17 cellular contexts compared by ENCODE assay signal in genomic region chr15:101411085-101411484, GRCh38.
DNase-seq lines count a peak whose midpoint lies in the region; ATAC-seq and TF ChIP-seq lines count a peak whose summit lies in the region.
"Had no signal": no experiment of that assay in that cellular context is flagged by ENCODE, and none has a peak within 500 bp of the region (broad histone marks: within the 10 kb centered on the region; RNA-seq: fewer than 3 reads in every experiment).

No MANE protein-coding gene starts in this region.

- H3K27me3 Mint-ChIP-seq in stimulated activated naive CD8-positive, alpha-beta T cell treated with anti-CD3 and anti-CD28 coated beads, Interleukin-15, Interleukin-2, amounts not matched to agents 100 ng/mL and 50 ng/mL, for 24 hours: peaks cover 10% of the 10 kb centered on the region
- peaks cover 19% of the 10 kb centered on the region for H3K27me3 Mint-ChIP-seq in osteocyte (ENCODE audit: unreplicated experiment)
- peaks cover 4% of the 10 kb centered on the region for H3K27me3 Mint-ChIP-seq in glutamatergic neuron (ENCODE audit: unreplicated experiment)
- H3K27me3 Mint-ChIP-seq in activated T-helper 1 cell treated with anti-CD3 and anti-CD28 coated beads, Interleukin-12 subunit alpha, Interleukin-12 subunit beta, Interleukin-2, Interleukin-4 antibody, amounts not matched to agents 30 ng/mL and 10 ng/mL and 1 ng/mL, durations not matched to agents 14 hours and 24 hours and 36 hours (ENCODE audit: insufficient read depth): peaks cover 12% of the 10 kb centered on the region

- TF ChIP-seq CTCF in coronary artery (IDR thresholded peaks at IDR 0.05): no peak
- TF ChIP-seq CTCF in osteocyte (IDR thresholded peaks at IDR 0.05): no peak
- no peak for TF ChIP-seq CTCF in upper lobe of right lung (IDR thresholded peaks at IDR 0.05)
- TF ChIP-seq CTCF in glutamatergic neuron (IDR thresholded peaks at IDR 0.05; ENCODE audit: partially characterized antibody, unreplicated experiment): no peak

- peak overlapping the region; percentile 15 for H3K27ac Mint-ChIP-seq in stimulated activated naive CD8-positive, alpha-beta T cell treated with anti-CD3 and anti-CD28 coated beads, Interleukin-15, Interleukin-2, amounts not matched to agents 100 ng/mL and 50 ng/mL, for 24 hours
- H3K27ac Mint-ChIP-seq in osteocyte (ENCODE audit: unreplicated experiment) (no peak overlapping the region), glutamatergic neuron (ENCODE audit: unreplicated experiment) (no peak overlapping the region)
- no peak overlapping the region for H3K27ac Mint-ChIP-seq in activated T-helper 1 cell treated with anti-CD3 and anti-CD28 coated beads, Interleukin-12 subunit alpha, Interleukin-12 subunit beta, Interleukin-2, Interleukin-4 antibody, amounts not matched to agents 30 ng/mL and 10 ng/mL and 1 ng/mL, durations not matched to agents 14 hours and 24 hours and 36 hours
- H3K27ac Mint-ChIP-seq: CD4-positive, alpha-beta memory T cell had no signal

- intact Hi-C loops in upper lobe of right lung (cut with DNase I): no loop called here
- intact Hi-C loops in activated T-helper 1 cell treated with anti-CD3 and anti-CD28 coated beads, Interleukin-12 subunit alpha, Interleukin-12 subunit beta, Interleukin-2, Interleukin-4 antibody, amounts not matched to agents 30 ng/mL and 10 ng/mL and 1 ng/mL, durations not matched to agents 14 hours and 24 hours and 36 hours (cut with micrococcal nuclease): no loop called here

- no peak overlapping the region for H3K4me3 ChIP-seq in coronary artery
- no peak overlapping the region for H3K4me3 ChIP-seq in upper lobe of right lung

- H3K27ac ChIP-seq in coronary artery (no peak overlapping the region), upper lobe of right lung (no peak overlapping the region)

- no peaks in the 10 kb centered on the region for H3K9me3 Mint-ChIP-seq in stimulated activated naive CD8-positive, alpha-beta T cell treated with anti-CD3 and anti-CD28 coated beads, Interleukin-15, Interleukin-2, amounts not matched to agents 100 ng/mL and 50 ng/mL, for 24 hours
- H3K9me3 Mint-ChIP-seq in osteocyte (ENCODE audit: unreplicated experiment): no peaks in the 10 kb centered on the region
- H3K9me3 Mint-ChIP-seq in glutamatergic neuron (ENCODE audit: unreplicated experiment): peaks cover 11% of the 10 kb centered on the region
- no peaks in the 10 kb centered on the region for H3K9me3 Mint-ChIP-seq in activated T-helper 1 cell treated with anti-CD3 and anti-CD28 coated beads, Interleukin-12 subunit alpha, Interleukin-12 subunit beta, Interleukin-2, Interleukin-4 antibody, amounts not matched to agents 30 ng/mL and 10 ng/mL and 1 ng/mL, durations not matched to agents 14 hours and 24 hours and 36 hours

- peaks cover 6% of the 10 kb centered on the region for H3K4me1 Mint-ChIP-seq in stimulated activated naive CD8-positive, alpha-beta T cell treated with anti-CD3 and anti-CD28 coated beads, Interleukin-15, Interleukin-2, amounts not matched to agents 100 ng/mL and 50 ng/mL, for 24 hours (ENCODE audit: low read depth)
- no peaks in the 10 kb centered on the region for H3K4me1 Mint-ChIP-seq in osteocyte (ENCODE audit: unreplicated experiment)
- H3K4me1 Mint-ChIP-seq in glutamatergic neuron (ENCODE audit: low read depth, unreplicated experiment): peaks cover 29% of the 10 kb centered on the region
- H3K4me1 Mint-ChIP-seq in activated T-helper 1 cell treated with anti-CD3 and anti-CD28 coated beads, Interleukin-12 subunit alpha, Interleukin-12 subunit beta, Interleukin-2, Interleukin-4 antibody, amounts not matched to agents 30 ng/mL and 10 ng/mL and 1 ng/mL, durations not matched to agents 14 hours and 24 hours and 36 hours (ENCODE audit: low read depth): no peaks in the 10 kb centered on the region
- H3K4me1 Mint-ChIP-seq: CD4-positive, alpha-beta memory T cell had no signal

- H3K36me3 Mint-ChIP-seq in stimulated activated naive CD8-positive, alpha-beta T cell treated with anti-CD3 and anti-CD28 coated beads, Interleukin-15, Interleukin-2, amounts not matched to agents 100 ng/mL and 50 ng/mL, for 24 hours (ENCODE audit: low read depth): no peaks in the 10 kb centered on the region
- H3K36me3 Mint-ChIP-seq in osteocyte (ENCODE audit: unreplicated experiment) (no peaks in the 10 kb centered on the region), glutamatergic neuron (ENCODE audit: unreplicated experiment) (peaks cover 3% of the 10 kb centered on the region)
- no peaks in the 10 kb centered on the region for H3K36me3 Mint-ChIP-seq in activated T-helper 1 cell treated with anti-CD3 and anti-CD28 coated beads, Interleukin-12 subunit alpha, Interleukin-12 subunit beta, Interleukin-2, Interleukin-4 antibody, amounts not matched to agents 30 ng/mL and 10 ng/mL and 1 ng/mL, durations not matched to agents 14 hours and 24 hours and 36 hours (ENCODE audit: low read depth)
- H3K36me3 Mint-ChIP-seq: CD4-positive, alpha-beta memory T cell had no signal

- ATAC-seq in stimulated activated naive CD8-positive, alpha-beta T cell treated with anti-CD3 and anti-CD28 coated beads, Interleukin-15, Interleukin-2, amounts not matched to agents 100 U/mL and 50 U/mL, for 24 hours: no peak
- ATAC-seq in upper lobe of right lung: no peak

- DNase-seq in stimulated activated naive CD8-positive, alpha-beta T cell treated with anti-CD3 and anti-CD28 coated beads, Interleukin-15, Interleukin-2, amounts not matched to agents 100 U/mL and 50 U/mL, for 24 hours: no peak
- peak; percentile 35 for DNase-seq in coronary artery (ENCODE audit: low spot score)
- DNase-seq in osteocyte (ENCODE audit: extremely low spot score, unreplicated experiment): peak; percentile 76
- DNase-seq in upper lobe of right lung: peak; percentile 46
- DNase-seq in glutamatergic neuron: no peak
- DNase-seq in activated naive CD4-positive, alpha-beta T cell treated with anti-CD3 and anti-CD28 coated beads, Interleukin-2, amount 50 U/mL, for 16 hours: no peak
- no peak for DNase-seq in activated T-helper 1 cell treated with anti-CD3 and anti-CD28 coated beads, Interleukin-12 subunit alpha, Interleukin-12 subunit beta, Interleukin-2, Interleukin-4 antibody, amounts not matched to agents 30 ng/mL and 10 ng/mL and 1 ng/mL, durations not matched to agents 14 hours and 24 hours and 36 hours (ENCODE audit: low spot score)
- DNase-seq: C1 segment of cervical spinal cord; Calu3; CD4-positive, alpha-beta memory T cell; COR-L47; DMS53; DMS79 treated with DMSO at 0.1 percent for 48 hours; GF-D8; GOT3; HCEC 1CT had no signal

- no peaks in the 10 kb centered on the region for H3K9me3 ChIP-seq in upper lobe of right lung

- H3K27me3 ChIP-seq in upper lobe of right lung: no peaks in the 10 kb centered on the region

- no peak overlapping the region for H3K4me3 Mint-ChIP-seq in stimulated activated naive CD8-positive, alpha-beta T cell treated with anti-CD3 and anti-CD28 coated beads, Interleukin-15, Interleukin-2, amounts not matched to agents 100 ng/mL and 50 ng/mL, for 24 hours
- no peak overlapping the region for H3K4me3 Mint-ChIP-seq in osteocyte (ENCODE audit: unreplicated experiment)
- no peak overlapping the region for H3K4me3 Mint-ChIP-seq in glutamatergic neuron (ENCODE audit: unreplicated experiment)
- H3K4me3 Mint-ChIP-seq in activated T-helper 1 cell treated with anti-CD3 and anti-CD28 coated beads, Interleukin-12 subunit alpha, Interleukin-12 subunit beta, Interleukin-2, Interleukin-4 antibody, amounts not matched to agents 30 ng/mL and 10 ng/mL and 1 ng/mL, durations not matched to agents 14 hours and 24 hours and 36 hours: no peak overlapping the region

- H3K36me3 ChIP-seq in upper lobe of right lung: no peaks in the 10 kb centered on the region

- H3K4me1 ChIP-seq in upper lobe of right lung: no peaks in the 10 kb centered on the region

Comparison
In these comparisons a context has a peak if more than half of its experiments do, and no peak if none do; other contexts are left out.
1. DNase-seq: peak in coronary artery (single experiment), osteocyte (single experiment) and upper lobe of right lung (single experiment); none in stimulated activated naive CD8-positive, alpha-beta T cell treated with anti-CD3 and anti-CD28 coated beads, Interleukin-15, Interleukin-2, amounts not matched to agents 100 U/mL and 50 U/mL, for 24 hours (single experiment), glutamatergic neuron (single experiment), activated naive CD4-positive, alpha-beta T cell treated with anti-CD3 and anti-CD28 coated beads, Interleukin-2, amount 50 U/mL, for 16 hours (single experiment) and activated T-helper 1 cell treated with anti-CD3 and anti-CD28 coated beads, Interleukin-12 subunit alpha, Interleukin-12 subunit beta, Interleukin-2, Interleukin-4 antibody, amounts not matched to agents 30 ng/mL and 10 ng/mL and 1 ng/mL, durations not matched to agents 14 hours and 24 hours and 36 hours (single experiment).